23 cellular contexts compared by ENCODE assay signal in the genomic region with DNA sequence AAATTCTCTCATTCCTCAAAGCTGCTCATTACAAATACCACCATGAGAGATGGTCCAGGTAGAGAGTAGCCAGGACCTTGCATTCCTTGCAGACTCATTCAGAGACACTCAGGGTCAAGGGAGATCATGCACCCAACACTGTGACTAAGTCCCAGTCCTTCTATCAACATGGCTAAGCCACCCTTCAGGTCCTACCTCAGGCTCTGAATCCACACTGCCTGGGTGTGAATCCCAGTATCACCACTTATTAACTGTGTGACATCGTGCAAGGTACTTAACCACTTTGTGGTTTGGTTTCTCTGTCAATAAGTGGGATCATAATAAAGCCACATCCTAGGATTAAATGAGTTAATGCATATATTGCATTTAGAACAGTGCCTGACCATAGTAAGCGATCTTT.
"Had no signal": no experiment of that assay in that cellular context is flagged by ENCODE, and none has a peak within 500 bp of the region (broad histone marks: within the 10 kb centered on the region; RNA-seq: fewer than 3 reads in every experiment).

No MANE protein-coding gene starts in this region.

- H3K4me1 Mint-ChIP-seq: activated CD8-positive, alpha-beta memory T cell treated with anti-CD3 and anti-CD28 coated beads, Interleukin-2, amount 10 ng/mL, durations not matched to agents 7 days and 5 days had no signal

- H3K36me3 Mint-ChIP-seq: activated CD8-positive, alpha-beta memory T cell treated with anti-CD3 and anti-CD28 coated beads, Interleukin-2, amount 10 ng/mL, durations not matched to agents 7 days and 5 days had no signal

- H3K27ac Mint-ChIP-seq: activated CD8-positive, alpha-beta memory T cell treated with anti-CD3 and anti-CD28 coated beads, Interleukin-2, amount 10 ng/mL, durations not matched to agents 7 days and 5 days; activated T-cell treated with anti-CD3 and anti-CD28 coated beads, Interleukin-2, amount 50 U/mL, for 24 hours; T-helper 1 cell treated with Interleukin-12 subunit alpha and Interleukin-12 subunit beta and Interleukin-4 antibody, amounts not matched to agents 30 μg/mL and 1 μg/mL, for 36 hours had no signal

- H3K9me3 Mint-ChIP-seq: activated T-cell treated with anti-CD3 and anti-CD28 coated beads, Interleukin-2, amount 50 U/mL, for 24 hours; T-helper 1 cell treated with Interleukin-12 subunit alpha and Interleukin-12 subunit beta and Interleukin-4 antibody, amounts not matched to agents 30 μg/mL and 1 μg/mL, for 36 hours had no signal

- ATAC-seq: activated CD4-positive, CD25-positive, alpha-beta regulatory T cell treated with anti-CD3 and anti-CD28 coated beads, Interleukin-2, amount 50 U/mL, for 24 hours; activated CD8-positive, alpha-beta memory T cell treated with anti-CD3 and anti-CD28 coated beads, Interleukin-2, amount 10 ng/mL, durations not matched to agents 7 days and 5 days; body of pancreas; SK-N-SH treated with all-trans-retinoic acid at 6 μM for 48 hours had no signal

- H3K27me3 Mint-ChIP-seq: activated CD8-positive, alpha-beta memory T cell treated with anti-CD3 and anti-CD28 coated beads, Interleukin-2, amount 10 ng/mL, durations not matched to agents 7 days and 5 days; activated T-cell treated with anti-CD3 and anti-CD28 coated beads, Interleukin-2, amount 50 U/mL, for 24 hours had no signal

- H3K4me3 Mint-ChIP-seq: activated CD8-positive, alpha-beta memory T cell treated with anti-CD3 and anti-CD28 coated beads, Interleukin-2, amount 10 ng/mL, durations not matched to agents 7 days and 5 days; activated T-cell treated with anti-CD3 and anti-CD28 coated beads, Interleukin-2, amount 50 U/mL, for 24 hours; T-helper 1 cell treated with Interleukin-12 subunit alpha and Interleukin-12 subunit beta and Interleukin-4 antibody, amounts not matched to agents 30 μg/mL and 1 μg/mL, for 36 hours had no signal

- DNase-seq: activated CD4-positive, alpha-beta T cell treated with anti-CD3 and anti-CD28 coated beads for 48 hours; activated CD4-positive, alpha-beta T cell treated with anti-CD3 and anti-CD28 coated beads, Interleukin-2, amount 50 U/mL, for 48 hours; activated CD8-positive, alpha-beta memory T cell treated with anti-CD3 and anti-CD28 coated beads, Interleukin-2, amount 10 ng/mL, durations not matched to agents 7 days and 5 days; activated gamma-delta T cell treated with Interleukin-2 at 50 U/mL for 16 hours; activated naive CD4-positive, alpha-beta T cell treated with anti-CD3 and anti-CD28 coated beads, Interleukin-2, amount 50 U/mL, for 16 hours; activated T-cell treated with anti-CD3 and anti-CD28 coated beads, Interleukin-2, amount 50 U/mL, for 24 hours; amniotic stem cell; body of pancreas; central memory CD4-positive, alpha-beta T cell; MG63; MV-4-11; NCI-H1105; NCI-H1436; NCI-H1694 treated with DMSO at 0.1 percent for 48 hours; NCI-H2029 treated with DMSO at 0.1 percent for 48 hours; NCI-H345; NCI-H510A treated with DMSO at 0.1 percent for 48 hours; NCI-H69; SHP77; SW 1271 had no signal
